In the genomic region with DNA sequence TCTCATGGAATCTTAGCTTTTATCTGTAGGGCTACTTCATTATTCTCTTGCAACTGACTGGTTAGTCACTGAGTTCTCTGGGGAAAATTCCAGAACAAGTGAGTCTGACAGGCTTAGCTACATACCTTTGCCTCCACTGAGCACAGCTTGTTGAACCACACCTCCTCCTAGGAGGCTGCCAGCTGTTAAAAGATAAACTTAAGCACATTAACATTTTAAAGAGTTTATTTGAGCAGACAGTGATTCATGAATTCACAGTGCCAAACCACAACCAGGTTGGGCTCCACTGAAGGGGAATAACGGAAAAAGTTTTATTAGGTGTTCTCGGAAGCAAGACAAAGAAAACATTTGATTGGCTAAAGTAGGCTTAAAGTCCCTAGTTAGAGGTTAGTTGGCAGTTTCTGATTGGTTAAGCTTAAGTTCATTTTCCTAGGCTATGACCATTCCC, we compare ENCODE assay signal across 11 cellular contexts. TPM values are rescaled to one million over a fixed set of nuclear protein-coding genes. Genes with fewer than 3 reads are reported as not detected.
DNase-seq lines count a peak whose midpoint lies in the region; ATAC-seq, FAIRE-seq and TF ChIP-seq lines count a peak whose summit lies in the region.
"Had no signal": no experiment of that assay in that cellular context is flagged by ENCODE, and none has a peak within 500 bp of the region (broad histone marks: within the 10 kb centered on the region; RNA-seq: fewer than 3 reads in every experiment).

No MANE protein-coding gene starts in this region.

- FAIRE-seq in HTR-8/SVneo (lab: Jason Lieb, UNC): no peak

- no peak overlapping the region for H3K4me3 ChIP-seq in epithelial cell of proximal tubule (ENCODE audit: low read depth, low read length)
- no peak overlapping the region for H3K4me3 ChIP-seq in CD4-positive, alpha-beta memory T cell (ENCODE audit: low read length in 2 of 2)

- peaks cover 9 to 28% of the 10 kb centered on the region in 2 donors for H3K36me3 Mint-ChIP-seq in naive B cell
- no peaks in the 10 kb centered on the region for H3K36me3 Mint-ChIP-seq in activated CD8-positive, alpha-beta T cell treated with anti-CD3 and anti-CD28 coated beads, Interleukin-2, amount 10 ng/mL, durations not matched to agents 7 days and 5 days (ENCODE audit: low read depth)
- H3K36me3 Mint-ChIP-seq in CD4-positive, alpha-beta memory T cell: no peaks in the 10 kb centered on the region

- no peak for TF ChIP-seq CTCF in epithelial cell of proximal tubule (conservative IDR thresholded peaks at IDR 0.05; ENCODE audit: low read depth, low read length)

- peak; percentile 97 for DNase-seq in Caki2 (ENCODE audit: low read depth)
- DNase-seq in NCI-H82 (lab: John Stamatoyannopoulos, UW): peak; percentile 78
- DNase-seq in epithelial cell of proximal tubule (ENCODE audit: low read depth): peak; percentile 100
- no peak for DNase-seq in naive B cell
- no peak for DNase-seq in HTR-8/SVneo (ENCODE audit: insufficient read length, low spot score)
- DNase-seq in NCI-H2029 treated with DMSO at 0.1 percent for 48 hours (lab: John Stamatoyannopoulos, UW): no peak
- no peak for DNase-seq in activated CD8-positive, alpha-beta T cell treated with anti-CD3 and anti-CD28 coated beads, Interleukin-2, amount 10 ng/mL, durations not matched to agents 7 days and 5 days
- DNase-seq in CD4-positive, alpha-beta memory T cell: no peak

- H3K9me3 Mint-ChIP-seq in naive B cell: peaks cover 4 to 26% (median 9%) of the 10 kb centered on the region in 7 donors
- H3K9me3 Mint-ChIP-seq in activated CD8-positive, alpha-beta T cell treated with anti-CD3 and anti-CD28 coated beads, Interleukin-2, amount 10 ng/mL, durations not matched to agents 7 days and 5 days (ENCODE audit: insufficient read depth): no peaks in the 10 kb centered on the region
- peaks cover 0 to 8% (median 0%) of the 10 kb centered on the region in 8 donors for H3K9me3 Mint-ChIP-seq in CD4-positive, alpha-beta memory T cell

- in situ Hi-C loops in Caki2 (cut with HindIII; ENCODE audit: low pct_unique_long_range_greater_than_20kb, low sequenced_read_pairs): no loop called here

- no peaks in the 10 kb centered on the region for H3K4me1 ChIP-seq in CD4-positive, alpha-beta memory T cell (ENCODE audit: insufficient read depth, low read length)

- H3K9me3 ChIP-seq in CD4-positive, alpha-beta memory T cell (ENCODE audit: control insufficient read depth in 1 of 2, low read length in 2 of 2): no peaks in the 10 kb centered on the region

- H3K4me1 Mint-ChIP-seq in naive B cell: peaks cover 73 to 92% (median 90%) of the 10 kb centered on the region in 3 donors
- H3K4me1 Mint-ChIP-seq in activated CD8-positive, alpha-beta T cell treated with anti-CD3 and anti-CD28 coated beads, Interleukin-2, amount 10 ng/mL, durations not matched to agents 7 days and 5 days (ENCODE audit: low read depth): peaks cover 1% of the 10 kb centered on the region
- H3K4me1 Mint-ChIP-seq in CD4-positive, alpha-beta memory T cell: no peaks in the 10 kb centered on the region

- POLR2A ChIA-PET in activated CD8-positive, alpha-beta T cell treated with anti-CD3 and anti-CD28 coated beads, Interleukin-2, amount 10 ng/mL, durations not matched to agents 7 days and 5 days (lab: Charles Lee): interaction anchor here (0.6 kb wide), 1 partner anchor 109 kb away, joined by 3 read pairs; no protein-coding TSS in a partner anchor
- POLR2A ChIA-PET in CD4-positive, alpha-beta memory T cell (lab: Charles Lee; ENCODE audit: partially characterized antibody): no interaction called here

- H3K4me3 Mint-ChIP-seq in naive B cell: peak overlapping the region in 3 of 8 donors; percentile 18 to 70 (median 64)
- H3K4me3 Mint-ChIP-seq in activated CD8-positive, alpha-beta T cell treated with anti-CD3 and anti-CD28 coated beads, Interleukin-2, amount 10 ng/mL, durations not matched to agents 7 days and 5 days: no peak overlapping the region
- no peak overlapping the region for H3K4me3 Mint-ChIP-seq in CD4-positive, alpha-beta memory T cell
- H3K4me3 Mint-ChIP-seq: dendritic cell treated with granulocyte-macrophage colony-stimulating factor and Interleukin-4, amounts not matched to agents 40 ng/mL and 50 ng/mL, for 4 days; memory B cell had no signal

- no peaks in the 10 kb centered on the region for H3K27me3 Mint-ChIP-seq in naive B cell
- no peaks in the 10 kb centered on the region for H3K27me3 Mint-ChIP-seq in activated CD8-positive, alpha-beta T cell treated with anti-CD3 and anti-CD28 coated beads, Interleukin-2, amount 10 ng/mL, durations not matched to agents 7 days and 5 days (ENCODE audit: low read depth)
- peaks cover 0 to 1% of the 10 kb centered on the region in 2 donors for H3K27me3 Mint-ChIP-seq in CD4-positive, alpha-beta memory T cell
- H3K27me3 Mint-ChIP-seq: dendritic cell treated with granulocyte-macrophage colony-stimulating factor and Interleukin-4, amounts not matched to agents 40 ng/mL and 50 ng/mL, for 4 days; memory B cell had no signal

- intact Hi-C loops in CD4-positive, alpha-beta memory T cell (cut with micrococcal nuclease): no loop called here

- H3K27ac ChIP-seq in CD4-positive, alpha-beta memory T cell (ENCODE audit: low read depth, low read length): no peak overlapping the region
- H3K27ac ChIP-seq: HL-60 had no signal

- peak overlapping the region in 5 of 6 donors; percentile 27 to 91 (median 85) for H3K27ac Mint-ChIP-seq in naive B cell
- H3K27ac Mint-ChIP-seq in activated CD8-positive, alpha-beta T cell treated with anti-CD3 and anti-CD28 coated beads, Interleukin-2, amount 10 ng/mL, durations not matched to agents 7 days and 5 days: no peak overlapping the region
- H3K27ac Mint-ChIP-seq in CD4-positive, alpha-beta memory T cell: no peak overlapping the region
- H3K27ac Mint-ChIP-seq: dendritic cell treated with granulocyte-macrophage colony-stimulating factor and Interleukin-4, amounts not matched to agents 40 ng/mL and 50 ng/mL, for 4 days; memory B cell had no signal

- no peak for ATAC-seq in naive B cell (ENCODE audit: low read depth in 2 of 2)
- no peak for ATAC-seq in activated CD8-positive, alpha-beta T cell treated with anti-CD3 and anti-CD28 coated beads, Interleukin-2, amount 10 ng/mL, durations not matched to agents 7 days and 5 days

- CTCF ChIA-PET in activated CD8-positive, alpha-beta T cell treated with anti-CD3 and anti-CD28 coated beads, Interleukin-2, amount 10 ng/mL, durations not matched to agents 7 days and 5 days (lab: Charles Lee): no interaction called here
- CTCF ChIA-PET in CD4-positive, alpha-beta memory T cell (lab: Charles Lee; ENCODE audit: partially characterized antibody): no interaction called here

- no peaks in the 10 kb centered on the region for H3K27me3 ChIP-seq in CD4-positive, alpha-beta memory T cell (ENCODE audit: insufficient read depth, low read length)

- H3K36me3 ChIP-seq in CD4-positive, alpha-beta memory T cell (ENCODE audit: insufficient read depth, low read length): no peaks in the 10 kb centered on the region

RNA-seq across cellular contexts. Expression of gene SLC38A11, which starts 12.5 kb away (rescaled TPM):
- total RNA-seq in Caki2 (2014; rRNA removed; shearing (Covaris generic); ENCODE audit: low replicate concordance): 0.09 TPM in 1 of 2 replicates, not detected in the other
- 0.17 TPM in 1 of 2 replicates, not detected in the other for total RNA-seq in epithelial cell of proximal tubule
- polyA plus RNA-seq in naive B cell (ENCODE audit: low read depth in 6 of 6): 10 to 100 TPM in 3 of 6 donors, 1 to 10 TPM in 3; 1.1 to 16.3 (median 9.5) TPM
- not detected for total RNA-seq in activated CD8-positive, alpha-beta T cell treated with anti-CD3 and anti-CD28 coated beads, Interleukin-2, amount 10 ng/mL, durations not matched to agents 7 days and 5 days
- total RNA-seq in CD4-positive, alpha-beta memory T cell: not detected
- not detected for polyA plus RNA-seq in CD4-positive, alpha-beta memory T cell

Comparison
In these comparisons a context has a peak if more than half of its experiments do, and no peak if none do; other contexts are left out.
1. DNase-seq: peak in Caki2 (single experiment), NCI-H82 (single experiment) and epithelial cell of proximal tubule (single experiment); none in naive B cell (single experiment), HTR-8/SVneo (single experiment), NCI-H2029 treated with DMSO at 0.1 percent for 48 hours (single experiment), activated CD8-positive, alpha-beta T cell treated with anti-CD3 and anti-CD28 coated beads, Interleukin-2, amount 10 ng/mL, durations not matched to agents 7 days and 5 days (single experiment) and CD4-positive, alpha-beta memory T cell (0 of 5).
2. H3K27ac Mint-ChIP-seq: peak in naive B cell (5 of 6); none in activated CD8-positive, alpha-beta T cell treated with anti-CD3 and anti-CD28 coated beads, Interleukin-2, amount 10 ng/mL, durations not matched to agents 7 days and 5 days (single experiment) and CD4-positive, alpha-beta memory T cell (0 of 7).